ENCODE assay signal across 38 cellular contexts in genomic region chr16:83998091-83998490, GRCh38. TPM values are rescaled to one million over a fixed set of nuclear protein-coding genes. Genes with fewer than 3 reads are reported as not detected.
"Had no signal": no experiment of that assay in that cellular context is flagged by ENCODE, and none has a peak within 500 bp of the region (broad histone marks: within the 10 kb centered on the region; RNA-seq: fewer than 3 reads in every experiment).

No MANE protein-coding gene starts in this region.

- ATAC-seq: activated CD8-positive, alpha-beta T cell treated with anti-CD3 and anti-CD28 coated beads for 36 hours; activated naive CD4-positive, alpha-beta T cell treated with anti-CD3 and anti-CD28 coated beads, Interleukin-2, amount 50 U/mL, for 72 hours; activated T-cell treated with anti-CD3 and anti-CD28 coated beads, Interleukin-2, amount 50 U/mL, for 4 hours; activated T-cell treated with anti-CD3 and anti-CD28 coated beads, Interleukin-2, amount 50 U/mL, for 72 hours; activated T-helper 17 cell treated with anti-CD3 and anti-CD28 coated beads, Interleukin-2, amount 50 U/mL, for 72 hours; body of pancreas had no signal

- H3K9me3 Mint-ChIP-seq: activated B cell treated with CpG ODN at 0.5 μM for 24 hours; activated CD4-positive, alpha-beta memory T cell treated with anti-CD3 and anti-CD28 coated beads for 36 hours; activated CD4-positive, alpha-beta T cell treated with anti-CD3 and anti-CD28 coated beads, Interleukin-2, amount 10 ng/mL, durations not matched to agents 24 days and 14 days; activated CD8-positive, alpha-beta T cell treated with anti-CD3 and anti-CD28 coated beads for 36 hours; activated naive CD4-positive, alpha-beta T cell treated with anti-CD3 and anti-CD28 coated beads for 36 hours; activated naive CD4-positive, alpha-beta T cell treated with anti-CD3 and anti-CD28 coated beads, Interleukin-2, amount 50 U/mL, for 72 hours; activated naive CD8-positive, alpha-beta T cell treated with anti-CD3 and anti-CD28 coated beads for 36 hours; activated T-cell treated with anti-CD3 and anti-CD28 coated beads, Interleukin-2, amount 50 U/mL, for 4 hours; activated T-cell treated with anti-CD3 and anti-CD28 coated beads, Interleukin-2, amount 50 U/mL, for 72 hours; activated T-helper 1 cell treated with anti-CD3 and anti-CD28 coated beads, Interleukin-12 subunit alpha, Interleukin-12 subunit beta, Interleukin-2, Interleukin-4 antibody, amounts not matched to agents 30 ng/mL and 10 ng/mL and 1 ng/mL, durations not matched to agents 14 hours and 24 hours and 36 hours; activated T-helper 17 cell treated with anti-CD3 and anti-CD28 coated beads, Interleukin-2, amount 50 U/mL, for 72 hours; central memory CD8-positive, alpha-beta T cell; T-helper 1 cell treated with Interleukin-12 subunit alpha and Interleukin-12 subunit beta and Interleukin-4 antibody, amounts not matched to agents 30 μg/mL and 1 μg/mL, for 36 hours; T-helper 2 cell treated with Interferon-gamma antibody and Interleukin-4, amounts not matched to agents 5 μg/mL and 100 μg/mL, for 36 hours had no signal

- H3K36me3 ChIP-seq: adrenal gland, brain microvascular endothelial cell, breast epithelium had no signal

- H3K4me3 ChIP-seq: adrenal gland, body of pancreas, breast epithelium had no signal

- H3K4me3 Mint-ChIP-seq: activated B cell treated with CpG ODN at 0.5 μM for 24 hours; activated CD4-positive, alpha-beta memory T cell treated with anti-CD3 and anti-CD28 coated beads for 36 hours; activated CD4-positive, alpha-beta T cell treated with anti-CD3 and anti-CD28 coated beads, Interleukin-2, amount 10 ng/mL, durations not matched to agents 24 days and 14 days; activated CD8-positive, alpha-beta T cell treated with anti-CD3 and anti-CD28 coated beads for 36 hours; activated naive CD4-positive, alpha-beta T cell treated with anti-CD3 and anti-CD28 coated beads for 36 hours; activated naive CD8-positive, alpha-beta T cell treated with anti-CD3 and anti-CD28 coated beads for 36 hours; activated T-cell treated with anti-CD3 and anti-CD28 coated beads, Interleukin-2, amount 50 U/mL, for 4 hours; activated T-cell treated with anti-CD3 and anti-CD28 coated beads, Interleukin-2, amount 50 U/mL, for 72 hours; activated T-helper 1 cell treated with anti-CD3 and anti-CD28 coated beads, Interleukin-12 subunit alpha, Interleukin-12 subunit beta, Interleukin-2, Interleukin-4 antibody, amounts not matched to agents 30 ng/mL and 10 ng/mL and 1 ng/mL, durations not matched to agents 14 hours and 24 hours and 36 hours; activated T-helper 17 cell treated with anti-CD3 and anti-CD28 coated beads, Interleukin-2, amount 50 U/mL, for 72 hours; central memory CD8-positive, alpha-beta T cell; T-helper 1 cell treated with Interleukin-12 subunit alpha and Interleukin-12 subunit beta and Interleukin-4 antibody, amounts not matched to agents 30 μg/mL and 1 μg/mL, for 36 hours; T-helper 2 cell treated with Interferon-gamma antibody and Interleukin-4, amounts not matched to agents 5 μg/mL and 100 μg/mL, for 36 hours had no signal

- H3K4me1 ChIP-seq: adrenal gland had no signal

- H3K36me3 Mint-ChIP-seq: activated CD4-positive, alpha-beta memory T cell treated with anti-CD3 and anti-CD28 coated beads for 36 hours; activated naive CD4-positive, alpha-beta T cell treated with anti-CD3 and anti-CD28 coated beads, Interleukin-2, amount 50 U/mL, for 72 hours; activated naive CD8-positive, alpha-beta T cell treated with anti-CD3 and anti-CD28 coated beads for 36 hours had no signal

- H3K27me3 ChIP-seq: adrenal gland, body of pancreas, brain microvascular endothelial cell had no signal

- H3K9me3 ChIP-seq: adrenal gland, body of pancreas, breast epithelium had no signal

- DNase-seq: activated B cell treated with CpG ODN at 0.5 μM for 24 hours; activated CD4-positive, alpha-beta memory T cell treated with anti-CD3 and anti-CD28 coated beads for 36 hours; activated CD4-positive, alpha-beta T cell treated with anti-CD3 and anti-CD28 coated beads for 4 hours; activated CD4-positive, alpha-beta T cell treated with anti-CD3 and anti-CD28 coated beads, Interleukin-2, amount 10 ng/mL, durations not matched to agents 24 days and 14 days; activated CD4-positive, alpha-beta T cell treated with anti-CD3 and anti-CD28 coated beads, Interleukin-2, amount 50 U/mL, for 1 hour; activated CD4-positive, alpha-beta T cell treated with anti-CD3 and anti-CD28 coated beads, Interleukin-2, amount 50 U/mL, for 4 hours; activated CD4-positive, CD25-positive, alpha-beta regulatory T cell treated with anti-CD3 and anti-CD28 coated beads, Interleukin-2, amount 50 U/mL, for 72 hours; activated CD8-positive, alpha-beta memory T cell treated with anti-CD3 and anti-CD28 coated beads, Interleukin-2, amount 50 U/mL, for 4 hours; activated CD8-positive, alpha-beta T cell treated with anti-CD3 and anti-CD28 coated beads for 36 hours; activated effector memory CD4-positive, alpha-beta T cell treated with anti-CD3 and anti-CD28 coated beads, Interleukin-2, amount 50 U/mL, for 16 hours; activated gamma-delta T cell treated with Interleukin-2 at 50 U/mL for 16 hours; activated naive CD4-positive, alpha-beta T cell; activated naive CD4-positive, alpha-beta T cell treated with anti-CD3 and anti-CD28 coated beads for 36 hours; activated naive CD4-positive, alpha-beta T cell treated with anti-CD3 and anti-CD28 coated beads, Interleukin-2, amount 50 U/mL, for 16 hours; activated naive CD8-positive, alpha-beta T cell treated with anti-CD3 and anti-CD28 coated beads for 36 hours; activated T-cell treated with anti-CD3 and anti-CD28 coated beads for 4 hours; activated T-cell treated with anti-CD3 and anti-CD28 coated beads, Interleukin-2, amount 50 U/mL, for 1 hour; activated T-cell treated with anti-CD3 and anti-CD28 coated beads, Interleukin-2, amount 50 U/mL, for 4 hours; activated T-cell treated with anti-CD3 and anti-CD28 coated beads, Interleukin-2, amount 50 U/mL, for 72 hours; adrenal gland; amniotic stem cell; aorta; body of pancreas; brain microvascular endothelial cell; caudate nucleus; T-helper 1 cell; T-helper 2 cell; T-helper 9 cell had no signal

- H3K4me1 Mint-ChIP-seq: activated CD4-positive, alpha-beta T cell treated with anti-CD3 and anti-CD28 coated beads, Interleukin-2, amount 10 ng/mL, durations not matched to agents 24 days and 14 days; activated naive CD8-positive, alpha-beta T cell treated with anti-CD3 and anti-CD28 coated beads for 36 hours; activated T-helper 17 cell treated with anti-CD3 and anti-CD28 coated beads, Interleukin-2, amount 50 U/mL, for 72 hours; central memory CD8-positive, alpha-beta T cell had no signal

- H3K27ac Mint-ChIP-seq: activated B cell treated with CpG ODN at 0.5 μM for 24 hours; activated CD4-positive, alpha-beta memory T cell treated with anti-CD3 and anti-CD28 coated beads for 36 hours; activated CD4-positive, alpha-beta T cell treated with anti-CD3 and anti-CD28 coated beads, Interleukin-2, amount 10 ng/mL, durations not matched to agents 24 days and 14 days; activated CD8-positive, alpha-beta T cell treated with anti-CD3 and anti-CD28 coated beads for 36 hours; activated naive CD4-positive, alpha-beta T cell treated with anti-CD3 and anti-CD28 coated beads for 36 hours; activated naive CD4-positive, alpha-beta T cell treated with anti-CD3 and anti-CD28 coated beads, Interleukin-2, amount 50 U/mL, for 72 hours; activated naive CD8-positive, alpha-beta T cell treated with anti-CD3 and anti-CD28 coated beads for 36 hours; activated T-cell treated with anti-CD3 and anti-CD28 coated beads, Interleukin-2, amount 50 U/mL, for 72 hours; activated T-helper 1 cell treated with anti-CD3 and anti-CD28 coated beads, Interleukin-12 subunit alpha, Interleukin-12 subunit beta, Interleukin-2, Interleukin-4 antibody, amounts not matched to agents 30 ng/mL and 10 ng/mL and 1 ng/mL, durations not matched to agents 14 hours and 24 hours and 36 hours; activated T-helper 17 cell treated with anti-CD3 and anti-CD28 coated beads, Interleukin-2, amount 50 U/mL, for 72 hours; T-helper 1 cell treated with Interleukin-12 subunit alpha and Interleukin-12 subunit beta and Interleukin-4 antibody, amounts not matched to agents 30 μg/mL and 1 μg/mL, for 36 hours; T-helper 2 cell treated with Interferon-gamma antibody and Interleukin-4, amounts not matched to agents 5 μg/mL and 100 μg/mL, for 36 hours had no signal

- H3K27ac ChIP-seq: adrenal gland, body of pancreas, brain microvascular endothelial cell, breast epithelium, VCaP had no signal

RNA-seq across cellular contexts. Expression of gene NECAB2, which starts 30.0 kb away (rescaled TPM):
- total RNA-seq: activated B cell treated with CpG ODN at 0.5 μM for 24 hours; activated CD4-positive, alpha-beta memory T cell treated with anti-CD3 and anti-CD28 coated beads for 36 hours; activated CD4-positive, alpha-beta T cell treated with anti-CD3 and anti-CD28 coated beads, Interleukin-2, amount 10 ng/mL, durations not matched to agents 24 days and 14 days; activated CD8-positive, alpha-beta memory T cell treated with anti-CD3 and anti-CD28 coated beads for 36 hours; activated CD8-positive, alpha-beta T cell treated with anti-CD3 and anti-CD28 coated beads for 36 hours; activated naive CD4-positive, alpha-beta T cell treated with anti-CD3 and anti-CD28 coated beads for 36 hours; activated naive CD4-positive, alpha-beta T cell treated with anti-CD3 and anti-CD28 coated beads, Interleukin-2, amount 50 U/mL, for 72 hours; activated naive CD8-positive, alpha-beta T cell treated with anti-CD3 and anti-CD28 coated beads for 36 hours; activated T-cell treated with anti-CD3 and anti-CD28 coated beads, Interleukin-2, amount 50 U/mL, for 4 hours; activated T-helper 1 cell treated with anti-CD3 and anti-CD28 coated beads, Interleukin-12 subunit alpha, Interleukin-12 subunit beta, Interleukin-2, Interleukin-4 antibody, amounts not matched to agents 30 ng/mL and 10 ng/mL and 1 ng/mL, durations not matched to agents 14 hours and 24 hours and 36 hours; activated T-helper 17 cell treated with anti-CD3 and anti-CD28 coated beads, Interleukin-2, amount 50 U/mL, for 72 hours had no signal
- polyA plus RNA-seq: aorta had no signal

RNA-seq across cellular contexts. Expression of gene SLC38A8, which starts 44.5 kb away (rescaled TPM):
- total RNA-seq: activated B cell treated with CpG ODN at 0.5 μM for 24 hours; activated CD4-positive, alpha-beta memory T cell treated with anti-CD3 and anti-CD28 coated beads for 36 hours; activated CD4-positive, alpha-beta T cell treated with anti-CD3 and anti-CD28 coated beads, Interleukin-2, amount 10 ng/mL, durations not matched to agents 24 days and 14 days; activated CD8-positive, alpha-beta memory T cell treated with anti-CD3 and anti-CD28 coated beads for 36 hours; activated CD8-positive, alpha-beta T cell treated with anti-CD3 and anti-CD28 coated beads for 36 hours; activated naive CD4-positive, alpha-beta T cell treated with anti-CD3 and anti-CD28 coated beads for 36 hours; activated naive CD4-positive, alpha-beta T cell treated with anti-CD3 and anti-CD28 coated beads, Interleukin-2, amount 50 U/mL, for 72 hours; activated naive CD8-positive, alpha-beta T cell treated with anti-CD3 and anti-CD28 coated beads for 36 hours; activated T-cell treated with anti-CD3 and anti-CD28 coated beads, Interleukin-2, amount 50 U/mL, for 4 hours; activated T-cell treated with anti-CD3 and anti-CD28 coated beads, Interleukin-2, amount 50 U/mL, for 72 hours; activated T-helper 1 cell treated with anti-CD3 and anti-CD28 coated beads, Interleukin-12 subunit alpha, Interleukin-12 subunit beta, Interleukin-2, Interleukin-4 antibody, amounts not matched to agents 30 ng/mL and 10 ng/mL and 1 ng/mL, durations not matched to agents 14 hours and 24 hours and 36 hours; activated T-helper 17 cell treated with anti-CD3 and anti-CD28 coated beads, Interleukin-2, amount 50 U/mL, for 72 hours; aorta; astrocyte; body of pancreas; breast epithelium had no signal
- polyA plus RNA-seq: aorta had no signal
